Comparison of ENCODE assay signal across 1 cellular context in genomic region chr1:203049077-203049476, GRCh38.
TF ChIP-seq lines count a peak whose summit lies in the region.

No MANE protein-coding gene starts in this region.

TF ChIP-seq in H1, 55 proteins besides CTCF, POLR2A, EP300 and RAD21:
- TF ChIP-seq SUZ12 (IDR thresholded peaks at IDR 0.05; ENCODE audit: low read length) (no peak), CHD2 (IDR thresholded peaks at IDR 0.05; ENCODE audit: low read length) (no peak), CREB1 (IDR thresholded peaks at IDR 0.05) (no peak), SRF (IDR thresholded peaks at IDR 0.05; ENCODE audit: low read depth, low read length) (no peak), ZNF274 (IDR thresholded peaks at IDR 0.05; ENCODE audit: borderline replicate concordance, extremely low read depth, low read length) (no peak), BRCA1 (IDR thresholded peaks at IDR 0.05; ENCODE audit: low read depth, low read length) (no peak)
- TF ChIP-seq, protein P1, sequence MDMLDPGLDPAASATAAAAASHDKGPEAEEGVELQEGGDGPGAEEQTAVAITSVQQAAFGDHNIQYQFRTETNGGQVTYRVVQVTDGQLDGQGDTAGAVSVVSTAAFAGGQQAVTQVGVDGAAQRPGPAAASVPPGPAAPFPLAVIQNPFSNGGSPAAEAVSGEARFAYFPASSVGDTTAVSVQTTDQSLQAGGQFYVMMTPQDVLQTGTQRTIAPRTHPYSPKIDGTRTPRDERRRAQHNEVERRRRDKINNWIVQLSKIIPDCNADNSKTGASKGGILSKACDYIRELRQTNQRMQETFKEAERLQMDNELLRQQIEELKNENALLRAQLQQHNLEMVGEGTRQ (IDR thresholded peaks at IDR 0.05; ENCODE audit: low read length): no peak
